Comparison of ENCODE assay signal across 1 cellular context in the genomic region with DNA sequence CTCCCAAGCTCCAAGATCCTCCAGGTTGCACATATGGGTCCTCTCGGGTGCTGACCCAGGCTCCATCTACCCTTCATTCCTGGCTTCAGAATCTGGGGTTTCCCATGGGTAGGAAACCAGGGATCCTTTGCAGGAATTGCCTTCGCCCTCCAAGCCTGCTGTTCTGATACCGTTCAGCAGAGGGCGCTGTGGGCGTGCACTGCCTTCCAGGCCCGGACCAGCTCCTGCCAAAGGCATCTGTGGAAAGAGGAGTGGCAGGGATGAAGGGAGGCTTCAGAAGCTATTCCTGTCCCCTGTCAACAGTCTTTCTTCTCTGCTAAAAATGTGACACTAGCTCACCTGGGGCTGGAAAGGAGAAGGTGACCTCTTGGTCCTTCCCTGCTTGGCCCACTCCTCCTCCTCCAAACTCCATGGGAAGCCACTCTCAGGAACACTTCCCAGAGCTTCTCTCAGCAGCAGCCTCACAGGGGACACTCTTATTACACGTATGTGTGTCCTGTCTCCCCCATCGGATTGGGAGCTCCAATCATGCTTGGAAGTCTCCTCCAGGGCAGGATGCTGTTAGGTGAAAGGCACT.
A peak's percentile ranks its signal among the peaks of the same experiment; 100 is the strongest.
TF ChIP-seq lines count a peak whose summit lies in the region.

No MANE protein-coding gene starts in this region.

TF ChIP-seq in K562, 482 proteins besides CTCF, POLR2A, EP300 and RAD21 (continued from another document):
- TF ChIP-seq, protein P1, sequence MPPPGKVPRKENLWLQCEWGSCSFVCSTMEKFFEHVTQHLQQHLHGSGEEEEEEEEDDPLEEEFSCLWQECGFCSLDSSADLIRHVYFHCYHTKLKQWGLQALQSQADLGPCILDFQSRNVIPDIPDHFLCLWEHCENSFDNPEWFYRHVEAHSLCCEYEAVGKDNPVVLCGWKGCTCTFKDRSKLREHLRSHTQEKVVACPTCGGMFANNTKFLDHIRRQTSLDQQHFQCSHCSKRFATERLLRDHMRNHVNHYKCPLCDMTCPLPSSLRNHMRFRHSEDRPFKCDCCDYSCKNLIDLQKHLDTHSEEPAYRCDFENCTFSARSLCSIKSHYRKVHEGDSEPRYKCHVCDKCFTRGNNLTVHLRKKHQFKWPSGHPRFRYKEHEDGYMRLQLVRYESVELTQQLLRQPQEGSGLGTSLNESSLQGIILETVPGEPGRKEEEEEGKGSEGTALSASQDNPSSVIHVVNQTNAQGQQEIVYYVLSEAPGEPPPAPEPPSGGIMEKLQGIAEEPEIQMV (tag; conservative IDR thresholded peaks at IDR 0.05; ENCODE audit: low read depth) = peak; percentile 88
- 0 out of 3 replicates have a peak, but pooled peaks of 1 of the 2 experiments have one; percentile 27 for TF ChIP-seq CBX3 (IDR thresholded peaks at IDR 0.05; ENCODE audit: borderline replicate concordance in 1 of 2, low read length in 2 of 2)
- 0 out of 2 replicates have a peak, but pooled peaks have one; percentile 6 for TF ChIP-seq HCFC1 (IDR thresholded peaks at IDR 0.05; ENCODE audit: low read depth, low read length)
- 0 out of 2 replicates have a peak, but pooled peaks have one; percentile 5 for TF ChIP-seq JUND (IDR thresholded peaks at IDR 0.05; ENCODE audit: borderline replicate concordance, low read depth, low read length)
- TF ChIP-seq JUND (tag; IDR thresholded peaks at IDR 0.05; ENCODE audit: borderline replicate concordance, low read depth, low read length) = no peak
- 0 out of 2 replicates have a peak, but pooled peaks have one; percentile 24 for TF ChIP-seq CC2D1A (IDR thresholded peaks at IDR 0.05)
- TF ChIP-seq NRF1 (conservative IDR thresholded peaks at IDR 0.05 in 1 of 2, IDR thresholded peaks at IDR 0.05 in 1 of 2) = no peak
